8 cellular contexts compared by ENCODE assay signal in the genomic region with DNA sequence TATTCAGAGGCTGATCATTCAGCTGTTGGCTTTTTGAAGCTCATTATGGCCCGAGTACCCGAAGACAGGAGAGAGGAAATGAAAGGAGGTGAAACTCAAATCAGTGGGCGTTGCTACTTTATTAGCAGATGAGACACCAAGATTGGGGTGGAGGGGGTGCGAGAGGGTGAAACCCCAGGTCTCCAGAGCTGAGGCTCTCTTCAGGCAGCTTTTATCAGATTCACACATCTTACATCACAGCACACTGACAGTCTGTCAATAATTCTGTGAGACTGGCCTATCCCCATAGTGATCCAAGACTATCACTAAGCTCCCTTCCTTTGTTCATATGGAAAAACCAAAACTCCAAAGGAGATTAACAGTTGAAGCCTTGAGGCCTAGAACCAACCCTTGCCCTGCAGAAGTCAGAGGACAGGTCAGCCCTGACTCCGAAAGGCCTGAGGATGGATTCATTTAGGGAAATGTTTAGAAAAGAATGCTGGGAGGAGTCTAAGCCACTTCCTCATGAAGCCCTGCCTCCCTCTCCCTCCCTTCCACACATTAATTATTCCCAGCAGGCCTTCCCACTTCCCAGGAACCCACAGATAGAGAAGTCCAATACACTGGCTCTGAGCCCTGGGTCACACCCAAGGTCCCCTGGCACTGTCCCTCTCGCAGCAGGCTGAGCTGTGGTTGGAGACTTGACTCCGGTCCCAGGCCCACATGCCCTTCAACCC. TPM values are rescaled to one million over a fixed set of nuclear protein-coding genes. Genes with fewer than 3 reads are reported as not detected.
A peak's percentile ranks its signal among the peaks of the same experiment; 100 is the strongest.
DNase-seq lines count a peak whose midpoint lies in the region; ATAC-seq, FAIRE-seq and TF ChIP-seq lines count a peak whose summit lies in the region.

No MANE protein-coding gene starts in this region.

- BruUV-seq in K562 (replicated peaks; lab: Mats Ljungman, UMichigan): no TSS peak

- POLR2A ChIA-PET in K562 (lab: Yijun Ruan, JAX): interaction anchor here (0.7 to 1.2 kb wide), 3 partner anchors 13 to 18 kb away, joined by 3 to 4 read pairs (median 3); no protein-coding TSS in a partner anchor

- H3K4me3 ChIP-seq in HUES64 (ENCODE audit: low read length) (no peak overlapping the region), K562 (no peak overlapping the region)

- TF ChIP-seq RAD21 in K562 (CRISPR knock-in tag; conservative IDR thresholded peaks at IDR 0.05 in 1 of 2, IDR thresholded peaks at IDR 0.05 in 1 of 2): no peak

- H3K36me3 ChIP-seq in HUES64 (ENCODE audit: insufficient read depth, low read length): no peaks in the 10 kb centered on the region
- no peaks in the 10 kb centered on the region for H3K36me3 ChIP-seq in K562 (ENCODE audit: control insufficient read depth, insufficient read depth, low read length)

- no peaks in the 10 kb centered on the region for H3K9me1 ChIP-seq in K562 (ENCODE audit: control insufficient read depth, insufficient read depth, low read length)

- intact Hi-C loops in K562 (cut with micrococcal nuclease): no loop called here

- ATAC-seq in K562 (no peak), GM21423 (IDR thresholded peaks at IDR 0.05; ENCODE audit: unreplicated experiment) (no peak), GM21529 (IDR thresholded peaks at IDR 0.05; ENCODE audit: unreplicated experiment) (no peak)
- peak; percentile 72 to 77 for ATAC-seq in natural killer cell treated with Interleukin-12 subunit alpha and Interleukin-12 subunit beta and Interleukin-15 and Interleukin-18, amount 100 ng/mL, for 72 hours

- H3K9me3 ChIP-seq in HUES64 (ENCODE audit: insufficient read depth, low read depth, low read length) (no peaks in the 10 kb centered on the region), K562 (replicated peaks; ENCODE audit: control insufficient read depth, insufficient read depth, low read depth, low read length) (no peaks in the 10 kb centered on the region; the same call in 1 of the 2 replicates)

- H2AFZ ChIP-seq in K562 (ENCODE audit: low read depth, low read length): no peak overlapping the region

- no peak for TF ChIP-seq EP300 in K562 (IDR thresholded peaks at IDR 0.05; ENCODE audit: low read length)

- H3K27ac Mint-ChIP-seq in natural killer cell treated with Interleukin-12 subunit alpha and Interleukin-12 subunit beta and Interleukin-15 and Interleukin-18, amount 100 ng/mL, for 72 hours: peak overlapping the region; percentile 65 to 89

- no peaks in the 10 kb centered on the region for H3K79me2 ChIP-seq in K562 (ENCODE audit: control insufficient read depth, insufficient read depth, low read length)

- no peaks in the 10 kb centered on the region for H3K9me3 Mint-ChIP-seq in natural killer cell treated with Interleukin-12 subunit alpha and Interleukin-12 subunit beta and Interleukin-15 and Interleukin-18, amount 100 ng/mL, for 72 hours

- TF ChIP-seq POLR2A in K562 (conservative IDR thresholded peaks at IDR 0.05): no peak

- H3K27ac ChIP-seq in HUES64 (ENCODE audit: low read depth, low read length) (0 out of 2 replicates have a peak overlapping the region, but pooled peaks have one; percentile 44), K562 (ENCODE audit: extremely low read depth, low read depth, low read length) (no peak overlapping the region)

- peaks cover 4% of the 10 kb centered on the region for H3K36me3 Mint-ChIP-seq in natural killer cell treated with Interleukin-12 subunit alpha and Interleukin-12 subunit beta and Interleukin-15 and Interleukin-18, amount 100 ng/mL, for 72 hours

- H3K4me2 ChIP-seq in K562 (ENCODE audit: insufficient read depth, low read length): no peak overlapping the region

- H3K27me3 ChIP-seq in HUES64 (ENCODE audit: insufficient read depth, low read length): no peaks in the 10 kb centered on the region
- H3K27me3 ChIP-seq in K562 (ENCODE audit: control insufficient read depth in 2 of 2, insufficient read depth in 2 of 2, low read length in 2 of 2): peaks cover 7 to 19% of the 10 kb centered on the region in 2 experiments; a peak in 3 of 5 replicates

- TF ChIP-seq CTCF in K562 (IDR thresholded peaks at IDR 0.05 in 2 of 3, conservative IDR thresholded peaks at IDR 0.05 in 1 of 3; ENCODE audit: insufficient read depth in 2 of 3, low read depth in 1 of 3, low read length in 3 of 3): no peak

- peak overlapping the region; percentile 75 for H3K4me3 Mint-ChIP-seq in natural killer cell treated with Interleukin-12 subunit alpha and Interleukin-12 subunit beta and Interleukin-15 and Interleukin-18, amount 100 ng/mL, for 72 hours

- DNase-seq in EL: peak; percentile 39
- DNase-seq in K562 (ENCODE audit: extremely low read depth in 1 of 4, low spot score in 3 of 4): no peak
- DNase-seq in natural killer cell treated with Interleukin-12 subunit alpha and Interleukin-12 subunit beta and Interleukin-15 and Interleukin-18, amount 100 ng/mL, for 72 hours (ENCODE audit: low spot score): no peak
- DNase-seq in KG1 (lab: John Stamatoyannopoulos, UW): no peak
- DNase-seq in 8988T: no peak

- no peak overlapping the region for H3K9ac ChIP-seq in HUES64 (ENCODE audit: low read depth, low read length)
- no peak overlapping the region for H3K9ac ChIP-seq in K562 (ENCODE audit: insufficient read depth in 1 of 2, low read depth in 2 of 2, low read length in 2 of 2)

- WGBS in HUES64: 80% methylated on average over 7 of the region's 7 CpGs
- WGBS in K562 (ENCODE audit: insufficient coverage, low coverage, missing lambda C conversion rate): 5% methylated on average over 7 of the region's 7 CpGs

- in situ Hi-C loops in K562 (cut with MboI): no loop called here

- no peaks in the 10 kb centered on the region for H3K27me3 Mint-ChIP-seq in natural killer cell treated with Interleukin-12 subunit alpha and Interleukin-12 subunit beta and Interleukin-15 and Interleukin-18, amount 100 ng/mL, for 72 hours

- H3K4me1 ChIP-seq in HUES64 (ENCODE audit: insufficient read depth, low read length) (peaks cover 25% of the 10 kb centered on the region), K562 (replicated peaks in 1 of 2; ENCODE audit: control insufficient read depth in 2 of 2, insufficient read depth in 2 of 2, low read length in 2 of 2) (no peaks in the 10 kb centered on the region)

- no peak for FAIRE-seq in K562 (lab: Jason Lieb, UNC)

- H4K20me1 ChIP-seq in K562 (replicated peaks; ENCODE audit: control insufficient read depth, insufficient read depth, low read length): no peaks in the 10 kb centered on the region

- CTCF ChIA-PET in K562 (lab: Yijun Ruan, JAX; ENCODE audit: low intra/inter-chr PET ratio): no interaction called here

- H3K4me1 Mint-ChIP-seq in natural killer cell treated with Interleukin-12 subunit alpha and Interleukin-12 subunit beta and Interleukin-15 and Interleukin-18, amount 100 ng/mL, for 72 hours (ENCODE audit: low read depth in 2 of 2): peaks cover 47 to 56% of the 10 kb centered on the region in 2 donors

TF ChIP-seq in K562, 482 proteins besides CTCF, POLR2A, EP300 and RAD21:
- TF ChIP-seq MYNN (IDR thresholded peaks at IDR 0.05) (no peak), MYNN (CRISPR knock-in tag; IDR thresholded peaks at IDR 0.05) (no peak), NCOA1 (IDR thresholded peaks at IDR 0.05; ENCODE audit: low read depth) (no peak), HLTF (IDR thresholded peaks at IDR 0.05) (no peak), SPI1 (IDR thresholded peaks at IDR 0.05; ENCODE audit: borderline replicate concordance, low read depth, low read length) (peak; percentile 57; the same call in 1 of the 2 replicates), ZBTB8A (IDR thresholded peaks at IDR 0.05; ENCODE audit: partially characterized antibody) (no peak), ZNF280B (CRISPR knock-in tag; IDR thresholded peaks at IDR 0.05) (no peak), STAG1 (CRISPR knock-in tag; IDR thresholded peaks at IDR 0.05; ENCODE audit: borderline replicate concordance) (0 out of 2 replicates have a peak, but pooled peaks have one; percentile 24)

RNA-seq across cellular contexts. Expression of gene TRERF1, which starts 23.2 kb away (rescaled TPM):
- 11.4 TPM for polyA plus RNA-seq in HUES64 (2013, experiment 1 of 2)
- polyA plus RNA-seq in HUES64 (2013, experiment 2 of 2): 11.8 TPM
- total RNA-seq in K562 (2011; cell fraction: chromatin; rRNA removed; ENCODE audit: low replicate concordance): 0.28 TPM in 1 of 2 replicates, not detected in the other
- total RNA-seq in K562 (2011; cell fraction: nucleolus; rRNA removed): under 0.01 and 0.17 TPM in 2 replicates
- 0.07 and 0.15 TPM in 2 replicates for total RNA-seq in K562 (2011; cell fraction: nucleoplasm; rRNA removed)
- total RNA-seq in K562 (2014; rRNA removed) (0.04 TPM in 1 of 2 replicates, not detected in the other), K562 (2014; rRNA removed; fragmentation: Illumina TruSeq; extraction: Trizol) (0.04 TPM in 1 of 2 replicates, not detected in the other), K562 (2015; rRNA removed; fragmentation: Illumina TruSeq; extraction: Trizol) (0.04 and 0.07 TPM in 2 replicates), K562 (2021) (0.16 and 0.20 TPM in 2 replicates)
- polyA plus RNA-seq in K562 (2011; rRNA removed) (0.07 and 0.24 TPM in 2 replicates), K562 (2014; fragmentation: Illumina TruSeq; extraction: Trizol) (0.07 and 0.10 TPM in 2 replicates), K562 (2014; fragmentation: Nextera tagmentation; extraction: Ambion mirVana) (not detected), K562 (2014; rRNA removed) (0.04 and 0.07 TPM in 2 replicates)
- polyA plus RNA-seq in K562 (2011; cell fraction: cytosol; rRNA removed): 0.13 and 0.21 TPM in 2 replicates
- polyA plus RNA-seq in K562 (2011; cell fraction: nucleus; rRNA removed): 0.28 and 0.44 TPM in 2 replicates
- 0.09 and 0.60 TPM in 2 replicates for polyA plus RNA-seq in K562 (2012)
- polyA minus RNA-seq in K562 (2011; rRNA and poly(A)+ RNA removed): 0.07 and 0.18 TPM in 2 replicates
- 0.29 and 0.64 TPM in 2 replicates for polyA minus RNA-seq in K562 (2011; cell fraction: cytosol; rRNA and poly(A)+ RNA removed)
- polyA minus RNA-seq in K562 (2011; cell fraction: nucleus; rRNA and poly(A)+ RNA removed): under 0.01 and 0.44 TPM in 2 replicates
- total RNA-seq in natural killer cell treated with Interleukin-12 subunit alpha and Interleukin-12 subunit beta and Interleukin-15 and Interleukin-18, amount 100 ng/mL, for 72 hours: 10 to 100 TPM; 33.2 to 35.3 TPM

Comparison
In these comparisons a context has a peak if more than half of its experiments do, and no peak if none do; other contexts are left out.
1. ATAC-seq: peak in natural killer cell treated with Interleukin-12 subunit alpha and Interleukin-12 subunit beta and Interleukin-15 and Interleukin-18, amount 100 ng/mL, for 72 hours (2 of 2); none in K562 (single experiment), GM21423 (single experiment) and GM21529 (single experiment).
2. RNA of gene TRERF1, which starts 23.2 kb away (total RNA-seq): 33.2 to 35.3 TPM in natural killer cell treated with Interleukin-12 subunit alpha and Interleukin-12 subunit beta and Interleukin-15 and Interleukin-18, amount 100 ng/mL, for 72 hours; under 0.01 to 0.28 TPM in K562; every median in the first group is over 10 times any median in the second.